In genomic region chr12:99390707-99391106, GRCh38 we compare ENCODE assay signal across 10 cellular contexts.
DNase-seq lines count a peak whose midpoint lies in the region; ATAC-seq and TF ChIP-seq lines count a peak whose summit lies in the region.
"Had no signal": no experiment of that assay in that cellular context is flagged by ENCODE, and none has a peak within 500 bp of the region (broad histone marks: within the 10 kb centered on the region; RNA-seq: fewer than 3 reads in every experiment).

No MANE protein-coding gene starts in this region.

- DNase-seq in activated CD8-positive, alpha-beta T cell treated with anti-CD3 and anti-CD28 coated beads for 36 hours = peak; percentile 1
- DNase-seq in activated CD8-positive, alpha-beta T cell treated with anti-CD3 and anti-CD28 coated beads, Interleukin-2, amount 10 ng/mL, durations not matched to agents 7 days and 5 days = no peak
- peak; percentile 61 for DNase-seq in chondrocyte (ENCODE audit: low spot score)
- no peak for DNase-seq in type B pancreatic cell (ENCODE audit: extremely low spot score, unreplicated experiment)
- DNase-seq in CD4-positive, alpha-beta T cell = no peak
- DNase-seq: activated naive CD8-positive, alpha-beta T cell treated with anti-CD3 and anti-CD28 coated beads for 36 hours; CD4-positive, CD25-positive, alpha-beta regulatory T cell had no signal

- no peaks in the 10 kb centered on the region for H3K27me3 Mint-ChIP-seq in activated CD8-positive, alpha-beta T cell treated with anti-CD3 and anti-CD28 coated beads for 36 hours
- no peaks in the 10 kb centered on the region for H3K27me3 Mint-ChIP-seq in activated CD8-positive, alpha-beta T cell treated with anti-CD3 and anti-CD28 coated beads, Interleukin-2, amount 10 ng/mL, durations not matched to agents 7 days and 5 days (ENCODE audit: low read depth)
- H3K27me3 Mint-ChIP-seq in chondrocyte (ENCODE audit: low read depth) (peaks cover 9% of the 10 kb centered on the region), type B pancreatic cell (no peaks in the 10 kb centered on the region)
- no peaks in the 10 kb centered on the region for H3K27me3 Mint-ChIP-seq in CD4-positive, alpha-beta T cell
- H3K27me3 Mint-ChIP-seq: activated naive CD8-positive, alpha-beta T cell treated with anti-CD3 and anti-CD28 coated beads for 36 hours; CD4-positive, CD25-positive, alpha-beta regulatory T cell had no signal

- no peaks in the 10 kb centered on the region for H4K20me1 ChIP-seq in Loucy (ENCODE audit: insufficient read depth, low read length, poor library complexity, severe bottlenecking)

- CTCF ChIA-PET in activated CD8-positive, alpha-beta T cell treated with anti-CD3 and anti-CD28 coated beads for 36 hours (lab: Charles Lee) = interaction anchor here (1.2 kb wide), 1 partner anchor 229 kb away, joined by 3 read pairs; no protein-coding TSS in a partner anchor
- CTCF ChIA-PET in activated CD8-positive, alpha-beta T cell treated with anti-CD3 and anti-CD28 coated beads, Interleukin-2, amount 10 ng/mL, durations not matched to agents 7 days and 5 days (lab: Charles Lee) = no interaction called here
- CTCF ChIA-PET in CD4-positive, alpha-beta T cell (lab: Charles Lee) = no interaction called here

- H3K36me3 ChIP-seq in Loucy (ENCODE audit: insufficient read depth, low read length) = no peaks in the 10 kb centered on the region

- H3K9me3 ChIP-seq in Loucy (ENCODE audit: insufficient read depth, low read depth, low read length) = no peaks in the 10 kb centered on the region
- no peaks in the 10 kb centered on the region for H3K9me3 ChIP-seq in CD4-positive, alpha-beta T cell (ENCODE audit: control insufficient read depth, low read length)

- no peak overlapping the region for H3K4me3 ChIP-seq in Loucy (ENCODE audit: low read length, poor library complexity, severe bottlenecking)

- H3K9me3 Mint-ChIP-seq in activated CD8-positive, alpha-beta T cell treated with anti-CD3 and anti-CD28 coated beads for 36 hours = no peaks in the 10 kb centered on the region
- no peaks in the 10 kb centered on the region for H3K9me3 Mint-ChIP-seq in activated CD8-positive, alpha-beta T cell treated with anti-CD3 and anti-CD28 coated beads, Interleukin-2, amount 10 ng/mL, durations not matched to agents 7 days and 5 days (ENCODE audit: insufficient read depth)
- H3K9me3 Mint-ChIP-seq in chondrocyte (ENCODE audit: low read depth) (no peaks in the 10 kb centered on the region), type B pancreatic cell (no peaks in the 10 kb centered on the region)
- peaks cover 2% of the 10 kb centered on the region for H3K9me3 Mint-ChIP-seq in CD4-positive, alpha-beta T cell

- intact Hi-C loops in activated CD8-positive, alpha-beta T cell treated with anti-CD3 and anti-CD28 coated beads for 36 hours (cut with micrococcal nuclease) = no loop called here
- intact Hi-C loops in CD4-positive, alpha-beta T cell (cut with DNase I, micrococcal nuclease) = no loop called here

- no peak for ATAC-seq in activated CD8-positive, alpha-beta T cell treated with anti-CD3 and anti-CD28 coated beads for 36 hours
- ATAC-seq in activated CD8-positive, alpha-beta T cell treated with anti-CD3 and anti-CD28 coated beads, Interleukin-2, amount 10 ng/mL, durations not matched to agents 7 days and 5 days = no peak
- ATAC-seq in GM19023 (IDR thresholded peaks at IDR 0.05; ENCODE audit: unreplicated experiment) (no peak), HG02678 (IDR thresholded peaks at IDR 0.05; ENCODE audit: unreplicated experiment) (no peak)
- no peak for ATAC-seq in CD4-positive, alpha-beta T cell (ENCODE audit: poor library complexity)

- no peaks in the 10 kb centered on the region for H3K9me2 ChIP-seq in Loucy (replicated peaks; ENCODE audit: low read depth, low read length)

- H3K27ac Mint-ChIP-seq in activated CD8-positive, alpha-beta T cell treated with anti-CD3 and anti-CD28 coated beads for 36 hours = no peak overlapping the region
- H3K27ac Mint-ChIP-seq in activated CD8-positive, alpha-beta T cell treated with anti-CD3 and anti-CD28 coated beads, Interleukin-2, amount 10 ng/mL, durations not matched to agents 7 days and 5 days = no peak overlapping the region
- H3K27ac Mint-ChIP-seq in chondrocyte (ENCODE audit: unreplicated experiment) = no peak overlapping the region
- H3K27ac Mint-ChIP-seq in type B pancreatic cell = no peak overlapping the region
- H3K27ac Mint-ChIP-seq in CD4-positive, alpha-beta T cell = no peak overlapping the region
- H3K27ac Mint-ChIP-seq: activated naive CD8-positive, alpha-beta T cell treated with anti-CD3 and anti-CD28 coated beads for 36 hours; CD4-positive, CD25-positive, alpha-beta regulatory T cell had no signal

- no peaks in the 10 kb centered on the region for H3K79me2 ChIP-seq in Loucy (ENCODE audit: insufficient read depth, low read length)

- no peak overlapping the region for H3K27ac ChIP-seq in CD4-positive, alpha-beta T cell (ENCODE audit: low read depth, low read length)

- H3K4me2 ChIP-seq in Loucy (ENCODE audit: low read depth, low read length, poor library complexity, severe bottlenecking) = no peak overlapping the region

- no peak overlapping the region for H2AFZ ChIP-seq in Loucy (ENCODE audit: low read length)

- H3K4me3 Mint-ChIP-seq in activated CD8-positive, alpha-beta T cell treated with anti-CD3 and anti-CD28 coated beads for 36 hours = no peak overlapping the region
- no peak overlapping the region for H3K4me3 Mint-ChIP-seq in activated CD8-positive, alpha-beta T cell treated with anti-CD3 and anti-CD28 coated beads, Interleukin-2, amount 10 ng/mL, durations not matched to agents 7 days and 5 days
- H3K4me3 Mint-ChIP-seq in chondrocyte (ENCODE audit: unreplicated experiment) (no peak overlapping the region), type B pancreatic cell (no peak overlapping the region)
- no peak overlapping the region for H3K4me3 Mint-ChIP-seq in CD4-positive, alpha-beta T cell
- H3K4me3 Mint-ChIP-seq: activated naive CD8-positive, alpha-beta T cell treated with anti-CD3 and anti-CD28 coated beads for 36 hours; CD4-positive, CD25-positive, alpha-beta regulatory T cell had no signal

- POLR2A ChIA-PET in activated CD8-positive, alpha-beta T cell treated with anti-CD3 and anti-CD28 coated beads for 36 hours (lab: Charles Lee) = no interaction called here
- POLR2A ChIA-PET in activated CD8-positive, alpha-beta T cell treated with anti-CD3 and anti-CD28 coated beads, Interleukin-2, amount 10 ng/mL, durations not matched to agents 7 days and 5 days (lab: Charles Lee) = no interaction called here
- POLR2A ChIA-PET in CD4-positive, alpha-beta T cell (lab: Charles Lee) = no interaction called here

- H3K9ac ChIP-seq in Loucy (ENCODE audit: low read depth, low read length, poor library complexity, severe bottlenecking) = no peak overlapping the region

- H3F3A ChIP-seq in Loucy (ENCODE audit: low read depth) = no peaks in the 10 kb centered on the region

- H3K4me1 ChIP-seq in Loucy (ENCODE audit: insufficient read depth, low read length, poor library complexity, severe bottlenecking) = no peaks in the 10 kb centered on the region

- H3K4me1 Mint-ChIP-seq in activated CD8-positive, alpha-beta T cell treated with anti-CD3 and anti-CD28 coated beads for 36 hours (ENCODE audit: low read depth) = no peaks in the 10 kb centered on the region
- H3K4me1 Mint-ChIP-seq in activated CD8-positive, alpha-beta T cell treated with anti-CD3 and anti-CD28 coated beads, Interleukin-2, amount 10 ng/mL, durations not matched to agents 7 days and 5 days (ENCODE audit: low read depth) = no peaks in the 10 kb centered on the region
- H3K4me1 Mint-ChIP-seq in chondrocyte (ENCODE audit: low read depth) (no peaks in the 10 kb centered on the region), type B pancreatic cell (ENCODE audit: unreplicated experiment) (peaks cover 12% of the 10 kb centered on the region)
- H3K4me1 Mint-ChIP-seq in CD4-positive, alpha-beta T cell (ENCODE audit: low read depth) = no peaks in the 10 kb centered on the region
- H3K4me1 Mint-ChIP-seq: activated naive CD8-positive, alpha-beta T cell treated with anti-CD3 and anti-CD28 coated beads for 36 hours; CD4-positive, CD25-positive, alpha-beta regulatory T cell had no signal

- H3K36me3 Mint-ChIP-seq in activated CD8-positive, alpha-beta T cell treated with anti-CD3 and anti-CD28 coated beads for 36 hours (ENCODE audit: low read depth) = no peaks in the 10 kb centered on the region
- no peaks in the 10 kb centered on the region for H3K36me3 Mint-ChIP-seq in activated CD8-positive, alpha-beta T cell treated with anti-CD3 and anti-CD28 coated beads, Interleukin-2, amount 10 ng/mL, durations not matched to agents 7 days and 5 days (ENCODE audit: low read depth)
- H3K36me3 Mint-ChIP-seq in chondrocyte (ENCODE audit: low read depth) = no peaks in the 10 kb centered on the region
- H3K36me3 Mint-ChIP-seq in type B pancreatic cell = no peaks in the 10 kb centered on the region
- H3K36me3 Mint-ChIP-seq in CD4-positive, alpha-beta T cell (ENCODE audit: low read depth) = no peaks in the 10 kb centered on the region
- H3K36me3 Mint-ChIP-seq: activated naive CD8-positive, alpha-beta T cell treated with anti-CD3 and anti-CD28 coated beads for 36 hours; CD4-positive, CD25-positive, alpha-beta regulatory T cell had no signal

- no peaks in the 10 kb centered on the region for H3K27me3 ChIP-seq in Loucy (ENCODE audit: insufficient read depth, low read length, poor library complexity, severe bottlenecking)
- no peaks in the 10 kb centered on the region for H3K27me3 ChIP-seq in CD4-positive, alpha-beta T cell (ENCODE audit: control insufficient read depth, insufficient read depth, low read length)

- no peak for TF ChIP-seq CTCF in activated CD8-positive, alpha-beta T cell treated with anti-CD3 and anti-CD28 coated beads for 36 hours (IDR thresholded peaks at IDR 0.05)
- TF ChIP-seq CTCF in Loucy (conservative IDR thresholded peaks at IDR 0.05; ENCODE audit: low read length) = peak; percentile 49
- TF ChIP-seq CTCF in chondrocyte (IDR thresholded peaks at IDR 0.05) = peak; percentile 38
- TF ChIP-seq CTCF in type B pancreatic cell (conservative IDR thresholded peaks at IDR 0.05) = peak; percentile 60
- no peak for TF ChIP-seq CTCF in CD4-positive, alpha-beta T cell (IDR thresholded peaks at IDR 0.05)

Comparison
In these comparisons a context has a peak if more than half of its experiments do, and no peak if none do; other contexts are left out.
1. DNase-seq: peak in activated CD8-positive, alpha-beta T cell treated with anti-CD3 and anti-CD28 coated beads for 36 hours (single experiment) and chondrocyte (single experiment); none in activated CD8-positive, alpha-beta T cell treated with anti-CD3 and anti-CD28 coated beads, Interleukin-2, amount 10 ng/mL, durations not matched to agents 7 days and 5 days (single experiment), type B pancreatic cell (single experiment) and CD4-positive, alpha-beta T cell (0 of 10).
2. CTCF ChIP-seq: peak in Loucy (single experiment), chondrocyte (single experiment) and type B pancreatic cell (single experiment); none in activated CD8-positive, alpha-beta T cell treated with anti-CD3 and anti-CD28 coated beads for 36 hours (single experiment) and CD4-positive, alpha-beta T cell (single experiment).